31 cellular contexts compared by ENCODE assay signal in the genomic region with DNA sequence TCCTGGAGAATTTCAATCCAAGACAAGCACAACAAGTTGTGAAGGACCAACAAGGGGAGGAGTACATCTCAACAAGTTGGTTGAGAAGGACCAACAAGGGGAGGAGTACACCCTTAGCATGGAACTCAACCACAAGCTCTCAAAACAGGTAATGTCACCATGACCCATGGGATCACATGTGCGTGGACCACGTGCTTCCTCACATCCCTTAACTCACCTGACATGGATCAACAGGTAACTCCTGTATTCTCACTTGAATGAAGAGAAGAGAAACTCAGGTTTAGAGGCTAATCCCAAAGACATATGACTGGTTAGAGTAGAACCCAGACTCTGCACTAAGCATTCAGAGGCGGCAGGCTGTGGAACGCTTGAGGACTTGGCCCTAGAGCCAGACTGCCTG. TPM values are rescaled to one million over a fixed set of nuclear protein-coding genes. Genes with fewer than 3 reads are reported as not detected.
DNase-seq lines count a peak whose midpoint lies in the region; ATAC-seq and TF ChIP-seq lines count a peak whose summit lies in the region.
"Had no signal": no experiment of that assay in that cellular context is flagged by ENCODE, and none has a peak within 500 bp of the region (broad histone marks: within the 10 kb centered on the region; RNA-seq: fewer than 3 reads in every experiment).

No MANE protein-coding gene starts in this region.

- no peak for ATAC-seq in natural killer cell
- ATAC-seq in natural killer cell treated with Interleukin-12 subunit alpha and Interleukin-12 subunit beta and Interleukin-15 and Interleukin-18, amount 100 ng/mL, for 72 hours = no peak
- ATAC-seq in activated CD8-positive, alpha-beta T cell treated with anti-CD3 and anti-CD28 coated beads for 36 hours = no peak
- ATAC-seq: activated T-cell treated with anti-CD3 and anti-CD28 coated beads, Interleukin-2, amount 50 U/mL, for 72 hours; HCT116; left cardiac atrium; pancreas had no signal

- no peaks in the 10 kb centered on the region for H3K36me3 Mint-ChIP-seq in natural killer cell
- H3K36me3 Mint-ChIP-seq in natural killer cell treated with Interleukin-12 subunit alpha and Interleukin-12 subunit beta and Interleukin-15 and Interleukin-18, amount 100 ng/mL, for 72 hours = peaks cover 25% of the 10 kb centered on the region
- peaks cover 50% of the 10 kb centered on the region for H3K36me3 Mint-ChIP-seq in activated CD8-positive, alpha-beta T cell treated with anti-CD3 and anti-CD28 coated beads for 36 hours (ENCODE audit: low read depth)
- H3K36me3 Mint-ChIP-seq: brain had no signal

- POLR2A ChIA-PET in activated CD8-positive, alpha-beta T cell treated with anti-CD3 and anti-CD28 coated beads for 36 hours (lab: Charles Lee) = interaction anchor here (1.5 to 2.6 kb wide), 2 partner anchors 8 to 18 kb away, joined by 5 to 11 read pairs; no protein-coding TSS in a partner anchor

- H3K9me3 ChIP-seq in vagina = no peaks in the 10 kb centered on the region
- H3K9me3 ChIP-seq: adrenal gland, BE2C, pancreas, Peyer's patch, stomach had no signal

- DNase-seq in natural killer cell (no peak), iPS-NIHi7 (ENCODE audit: extremely low spot score) (peak; percentile 8), vagina (ENCODE audit: extremely low spot score in 2 of 2) (peak; percentile 29 to 34), DMS79 treated with DMSO at 0.1 percent for 48 hours (lab: John Stamatoyannopoulos, UW) (no peak), SHP77 treated with DMSO at 0.1 percent for 48 hours (lab: John Stamatoyannopoulos, UW) (no peak)
- DNase-seq in natural killer cell treated with Interleukin-12 subunit alpha and Interleukin-12 subunit beta and Interleukin-15 and Interleukin-18, amount 100 ng/mL, for 72 hours (ENCODE audit: low spot score) = no peak
- DNase-seq in activated CD8-positive, alpha-beta T cell treated with anti-CD3 and anti-CD28 coated beads for 36 hours = no peak
- no peak for DNase-seq in stimulated activated CD4-positive, alpha-beta T cell treated with anti-CD3 and anti-CD28 coated beads, Interleukin-2, amount 100 ng/mL, for 48 hours
- DNase-seq: ACHN; BE2C; COR-L47; DMS53; dorsolateral prefrontal cortex; hippocampal formation; Kasumi-1; left cardiac atrium; NCI-H1417 treated with DMSO at 0.1 percent for 48 hours; NCI-H345; NCI-H748 treated with DMSO at 0.1 percent for 48 hours; pancreas; Peyer's patch; SHP77; stimulated activated CD4-positive, alpha-beta T cell treated with anti-CD3 and anti-CD28 coated beads, Interleukin-1b, Interleukin-23, amount 100 ng/mL, for 48 hours; stomach; T-helper 9 cell had no signal

- no peaks in the 10 kb centered on the region for H3K27me3 ChIP-seq in vagina
- H3K27me3 ChIP-seq: adrenal gland, dorsolateral prefrontal cortex, pancreas, Peyer's patch had no signal

- CTCF ChIA-PET in activated CD8-positive, alpha-beta T cell treated with anti-CD3 and anti-CD28 coated beads for 36 hours (lab: Charles Lee) = interaction anchor here (0.9 to 2.1 kb wide), 2 partner anchors 13 to 57 kb away, joined by 3 to 7 read pairs; no protein-coding TSS in a partner anchor

- intact Hi-C loops in natural killer cell (cut with micrococcal nuclease) (no loop called here), vagina (cut with DNase I) (no loop called here)
- intact Hi-C loops in activated CD8-positive, alpha-beta T cell treated with anti-CD3 and anti-CD28 coated beads for 36 hours (cut with micrococcal nuclease) = no loop called here

- H3K4me3 ChIP-seq in vagina = no peak overlapping the region
- H3K4me3 ChIP-seq: adrenal gland, dorsolateral prefrontal cortex, pancreas, Peyer's patch, stomach had no signal

- no peak for TF ChIP-seq POLR2A in vagina (IDR thresholded peaks at IDR 0.05)

- no peaks in the 10 kb centered on the region for H3K4me1 ChIP-seq in vagina
- H3K4me1 ChIP-seq: adrenal gland, BE2C, pancreas had no signal

- no peaks in the 10 kb centered on the region for H3K27me3 Mint-ChIP-seq in natural killer cell (ENCODE audit: low read depth in 2 of 2)
- H3K27me3 Mint-ChIP-seq in natural killer cell treated with Interleukin-12 subunit alpha and Interleukin-12 subunit beta and Interleukin-15 and Interleukin-18, amount 100 ng/mL, for 72 hours = no peaks in the 10 kb centered on the region
- H3K27me3 Mint-ChIP-seq in activated CD8-positive, alpha-beta T cell treated with anti-CD3 and anti-CD28 coated beads for 36 hours = no peaks in the 10 kb centered on the region

- no peaks in the 10 kb centered on the region for H3K9me3 Mint-ChIP-seq in natural killer cell
- H3K9me3 Mint-ChIP-seq in natural killer cell treated with Interleukin-12 subunit alpha and Interleukin-12 subunit beta and Interleukin-15 and Interleukin-18, amount 100 ng/mL, for 72 hours = no peaks in the 10 kb centered on the region
- H3K9me3 Mint-ChIP-seq in activated CD8-positive, alpha-beta T cell treated with anti-CD3 and anti-CD28 coated beads for 36 hours = no peaks in the 10 kb centered on the region
- H3K9me3 Mint-ChIP-seq: activated T-cell treated with anti-CD3 and anti-CD28 coated beads, Interleukin-2, amount 50 U/mL, for 72 hours; neural crest cell had no signal

- H3K4me3 Mint-ChIP-seq in natural killer cell = no peak overlapping the region
- H3K4me3 Mint-ChIP-seq in natural killer cell treated with Interleukin-12 subunit alpha and Interleukin-12 subunit beta and Interleukin-15 and Interleukin-18, amount 100 ng/mL, for 72 hours = no peak overlapping the region
- H3K4me3 Mint-ChIP-seq in activated CD8-positive, alpha-beta T cell treated with anti-CD3 and anti-CD28 coated beads for 36 hours = no peak overlapping the region
- H3K4me3 Mint-ChIP-seq: brain, neural crest cell had no signal

- peaks cover 63 to 71% of the 10 kb centered on the region in 2 donors for H3K4me1 Mint-ChIP-seq in natural killer cell
- peaks cover 78% of the 10 kb centered on the region in 2 donors for H3K4me1 Mint-ChIP-seq in natural killer cell treated with Interleukin-12 subunit alpha and Interleukin-12 subunit beta and Interleukin-15 and Interleukin-18, amount 100 ng/mL, for 72 hours (ENCODE audit: low read depth in 2 of 2)
- peaks cover 65% of the 10 kb centered on the region for H3K4me1 Mint-ChIP-seq in activated CD8-positive, alpha-beta T cell treated with anti-CD3 and anti-CD28 coated beads for 36 hours (ENCODE audit: low read depth)
- H3K4me1 Mint-ChIP-seq: brain, neural crest cell had no signal

- H3K36me3 ChIP-seq in vagina = no peaks in the 10 kb centered on the region
- H3K36me3 ChIP-seq: adrenal gland, BE2C, pancreas, Peyer's patch, stomach had no signal

- no peak overlapping the region for H3K27ac ChIP-seq in vagina
- H3K27ac ChIP-seq: adrenal gland, dorsolateral prefrontal cortex, pancreas had no signal

- H3K27ac Mint-ChIP-seq in natural killer cell = peak overlapping the region; percentile 40 to 50
- peak overlapping the region in 1 of 2 donors; percentile 99 for H3K27ac Mint-ChIP-seq in natural killer cell treated with Interleukin-12 subunit alpha and Interleukin-12 subunit beta and Interleukin-15 and Interleukin-18, amount 100 ng/mL, for 72 hours
- peak overlapping the region; percentile 47 for H3K27ac Mint-ChIP-seq in activated CD8-positive, alpha-beta T cell treated with anti-CD3 and anti-CD28 coated beads for 36 hours
- H3K27ac Mint-ChIP-seq: activated T-cell treated with anti-CD3 and anti-CD28 coated beads, Interleukin-2, amount 50 U/mL, for 72 hours; brain had no signal

- TF ChIP-seq CTCF in natural killer cell (IDR thresholded peaks at IDR 0.05) (no peak), vagina (IDR thresholded peaks at IDR 0.05) (no peak)
- no peak for TF ChIP-seq CTCF in activated CD8-positive, alpha-beta T cell treated with anti-CD3 and anti-CD28 coated beads for 36 hours (IDR thresholded peaks at IDR 0.05)

RNA-seq across cellular contexts. Expression of a gene that starts 6.2 kb away (rescaled TPM):
- 10 to 100 TPM; 59.8 to 94.4 (median 80.5) TPM for total RNA-seq in natural killer cell
- total RNA-seq in natural killer cell treated with Interleukin-12 subunit alpha and Interleukin-12 subunit beta and Interleukin-15 and Interleukin-18, amount 100 ng/mL, for 72 hours = 100 to 1,000 TPM; 134 to 139 TPM
- total RNA-seq in activated CD8-positive, alpha-beta T cell treated with anti-CD3 and anti-CD28 coated beads for 36 hours = 10 to 100 TPM; 21.2 to 24.7 TPM
- total RNA-seq in vagina = 4.4 TPM
- total RNA-seq: G401 had no signal

Comparison
In these comparisons a context has a peak if more than half of its experiments do, and no peak if none do; other contexts are left out.
1. DNase-seq: peak in iPS-NIHi7 (single experiment) and vagina (2 of 2); none in natural killer cell (single experiment), natural killer cell treated with Interleukin-12 subunit alpha and Interleukin-12 subunit beta and Interleukin-15 and Interleukin-18, amount 100 ng/mL, for 72 hours (single experiment), activated CD8-positive, alpha-beta T cell treated with anti-CD3 and anti-CD28 coated beads for 36 hours (single experiment), DMS79 treated with DMSO at 0.1 percent for 48 hours (single experiment), SHP77 treated with DMSO at 0.1 percent for 48 hours (single experiment) and stimulated activated CD4-positive, alpha-beta T cell treated with anti-CD3 and anti-CD28 coated beads, Interleukin-2, amount 100 ng/mL, for 48 hours (0 of 2).